Comparison of ENCODE assay signal across 8 cellular contexts in genomic region chr9:95507456-95508241, GRCh38. TPM values are rescaled to one million over a fixed set of nuclear protein-coding genes. Genes with fewer than 3 reads are reported as not detected.
A peak's percentile ranks its signal among the peaks of the same experiment; 100 is the strongest.
DNase-seq lines count a peak whose midpoint lies in the region; TF ChIP-seq lines count a peak whose summit lies in the region.

No MANE protein-coding gene starts in this region.

- POLR2A ChIA-PET in Caco-2 (lab: Charles Lee), result no interaction called here

- peak overlapping the region; percentile 93 for H3K4me3 Mint-ChIP-seq in Caco-2 (ENCODE audit: unreplicated experiment)

- H3K9me3 Mint-ChIP-seq in Caco-2 (ENCODE audit: unreplicated experiment), result no peaks in the 10 kb centered on the region

- H3K4me2 ChIP-seq in SU-DHL-6 (ENCODE audit: low read depth, low read length, poor library complexity, severe bottlenecking), result peak overlapping the region; percentile 99

- H3K27ac Mint-ChIP-seq in Caco-2 (ENCODE audit: unreplicated experiment), result peak overlapping the region; percentile 70

- TF ChIP-seq POLR2A in breast epithelium (IDR thresholded peaks at IDR 0.05) (no peak), spleen (IDR thresholded peaks at IDR 0.05) (no peak)

- H3K4me3 ChIP-seq in Caco-2 (ENCODE audit: low read depth, low read length) (peak overlapping the region; percentile 94), SU-DHL-6 (ENCODE audit: insufficient read depth, low read length, poor library complexity, severe bottlenecking) (peak overlapping the region; percentile 98), breast epithelium (peak overlapping the region; percentile 71 to 83 (median 75)), spleen (peak overlapping the region; percentile 53 to 89 (median 70))
- H3K4me3 ChIP-seq in Jurkat, Clone E6-1 (ENCODE audit: low read length), result peak overlapping the region; percentile 73

- no peaks in the 10 kb centered on the region for H3K9me2 ChIP-seq in SU-DHL-6 (replicated peaks; ENCODE audit: insufficient read depth, low read length)

- H3K27ac ChIP-seq in SU-DHL-6 (ENCODE audit: low read depth, low read length) (peak overlapping the region; percentile 97), breast epithelium (peak overlapping the region; percentile 88 to 96), spleen (peak overlapping the region; percentile 75 to 90 (median 86))

- peaks cover 15% of the 10 kb centered on the region for H3K4me1 Mint-ChIP-seq in Caco-2 (ENCODE audit: low read depth, unreplicated experiment)

- H3K36me3 Mint-ChIP-seq in Caco-2 (ENCODE audit: insufficient read depth, unreplicated experiment), result peaks cover 25% of the 10 kb centered on the region

- H3K27me3 ChIP-seq in Caco-2 (replicated peaks; ENCODE audit: control insufficient read depth, insufficient read depth, low read length), result no peaks in the 10 kb centered on the region
- H3K27me3 ChIP-seq in SU-DHL-6 (ENCODE audit: low read length), result no peaks in the 10 kb centered on the region
- H3K27me3 ChIP-seq in breast epithelium, result no peaks in the 10 kb centered on the region
- H3K27me3 ChIP-seq in spleen (replicated peaks in 1 of 7), result peaks cover 0 to 97% (median 37%) of the 10 kb centered on the region in 7 donors

- TF ChIP-seq CTCF in Caco-2 (IDR thresholded peaks at IDR 0.05; ENCODE audit: insufficient read depth in 1 of 2, low read depth in 1 of 2, low read length in 1 of 2, severe bottlenecking in 1 of 2, unreplicated experiment in 1 of 2) (no peak), SU-DHL-6 (IDR thresholded peaks at IDR 0.05; ENCODE audit: insufficient read depth, low read length, poor library complexity, severe bottlenecking) (no peak), breast epithelium (IDR thresholded peaks at IDR 0.05) (no peak), spleen (IDR thresholded peaks at IDR 0.05 in 8 of 11, conservative IDR thresholded peaks at IDR 0.05 in 3 of 11) (no peak)

- no peaks in the 10 kb centered on the region for H3K27me3 Mint-ChIP-seq in Caco-2 (ENCODE audit: insufficient read depth, unreplicated experiment)

- H3K9me3 ChIP-seq in Caco-2 (no peaks in the 10 kb centered on the region), SU-DHL-6 (ENCODE audit: insufficient read depth, low read length) (no peaks in the 10 kb centered on the region), breast epithelium (no peaks in the 10 kb centered on the region), spleen (no peaks in the 10 kb centered on the region)

- H3K36me3 ChIP-seq in Caco-2 (ENCODE audit: control insufficient read depth, insufficient read depth, low read length) (no peaks in the 10 kb centered on the region; the same call in 1 of the 2 replicates), SU-DHL-6 (ENCODE audit: low read length) (no peaks in the 10 kb centered on the region), breast epithelium (no peaks in the 10 kb centered on the region), spleen (no peaks in the 10 kb centered on the region)

- DNase-seq in Caco-2 (peak; percentile 60 to 64), breast epithelium (ENCODE audit: low spot score in 2 of 2) (peak in 1 of 2 donors; percentile 50), iris pigment epithelial cell (ENCODE audit: low read depth) (peak; percentile 72), spleen (no peak), NCI-H187 treated with DMSO at 0.1 percent for 48 hours (lab: John Stamatoyannopoulos, UW) (no peak), mucosa of gallbladder (ENCODE audit: low spot score) (no peak)
- peak; percentile 57 for DNase-seq in Jurkat, Clone E6-1 (ENCODE audit: low read depth, low spot score)

- H2AFZ ChIP-seq in SU-DHL-6 (ENCODE audit: low read depth, low read length, severe bottlenecking), result peak overlapping the region; percentile 66

- H3F3A ChIP-seq in SU-DHL-6 (ENCODE audit: insufficient read depth), result peaks cover 37% of the 10 kb centered on the region; the same call in 1 of the 2 replicates

- H3K4me1 ChIP-seq in Caco-2 (peaks cover 8% of the 10 kb centered on the region), breast epithelium (no peaks in the 10 kb centered on the region), spleen (peaks cover 18 to 77% (median 63%) of the 10 kb centered on the region in 6 donors)

- BruUV-seq in Caco-2 (replicated peaks; lab: Mats Ljungman, UMichigan), result no TSS peak

- intact Hi-C loops in Caco-2 (cut with micrococcal nuclease; ENCODE audit: unreplicated experiment), result loop anchor here (2.0 to 5.0 kb wide), 3 partner anchors 81 to 910 kb away; partner anchors contain the start of gene ZNF367
- intact Hi-C loops in breast epithelium (cut with DNase I; ENCODE audit: low total_unique reads), result no loop called here
- intact Hi-C loops in spleen (cut with DNase I; ENCODE audit: low total_unique reads), result no loop called here

- CTCF ChIA-PET in Caco-2 (lab: Charles Lee), result no interaction called here

- H4K20me1 ChIP-seq in SU-DHL-6 (ENCODE audit: low read depth, low read length), result peaks cover 5% of the 10 kb centered on the region; the same call in 1 of the 2 replicates

- WGBS in spleen, 5 donors, result 0 to 3% (median 1%) methylated on average over 34 to 37 of the region's 37 CpGs

- H3K9ac ChIP-seq in SU-DHL-6 (ENCODE audit: low read length), result peak overlapping the region; percentile 91

- peaks cover 46% of the 10 kb centered on the region for H3K79me2 ChIP-seq in SU-DHL-6 (ENCODE audit: insufficient read depth, low read length)

RNA-seq across cellular contexts. Expression of gene PTCH1, which starts 9.1 kb away (rescaled TPM):
- total RNA-seq in Caco-2 (2022) (23.3 and 25.9 TPM in 2 replicates), breast epithelium (1 to 10 TPM; 6.6 to 9.9 (median 6.6) TPM), spleen (10 to 100 TPM; 10.8 to 32.1 (median 12.4) TPM), mucosa of gallbladder (57.9 TPM)
- 1.2 TPM for polyA plus RNA-seq in Jurkat, Clone E6-1 (2012; ENCODE audit: insufficient read depth, insufficient read length)
- polyA plus RNA-seq in spleen, result 1 to 10 TPM in 2 of 3 donors, under 1 TPM in 1; 0.70 to 2.1 (median 1.5) TPM

Comparison
In these comparisons a context has a peak if more than half of its experiments do, and no peak if none do; other contexts are left out.
1. DNase-seq: peak in Caco-2 (2 of 2), Jurkat, Clone E6-1 (single experiment) and iris pigment epithelial cell (single experiment); none in spleen (single experiment), NCI-H187 treated with DMSO at 0.1 percent for 48 hours (single experiment) and mucosa of gallbladder (single experiment).
2. Peak in every context shown above with its lines, with median percentiles within 50 percentile points of each other: H3K4me3 ChIP-seq and H3K27ac ChIP-seq.